ENCODE assay signal across 8 cellular contexts in genomic region chr1:1574721-1575537, GRCh38. TPM values are rescaled to one million over a fixed set of nuclear protein-coding genes. Genes with fewer than 3 reads are reported as not detected.
DNase-seq lines count a peak whose midpoint lies in the region; ATAC-seq, FAIRE-seq and TF ChIP-seq lines count a peak whose summit lies in the region.

TSS of gene SSU72 (minus strand) at chr1:1574863. CDS start at chr1:1574557, 306 bp downstream.

- under 1% methylated on average over 87 of the region's 87 CpGs for WGBS in liver

- peaks cover 38% of the 10 kb centered on the region for H3K36me3 Mint-ChIP-seq in dendritic cell treated with granulocyte-macrophage colony-stimulating factor and Interleukin-4, amounts not matched to agents 40 ng/mL and 50 ng/mL, for 4 days (ENCODE audit: low read depth)

- H3K9me3 Mint-ChIP-seq in dendritic cell treated with granulocyte-macrophage colony-stimulating factor and Interleukin-4, amounts not matched to agents 40 ng/mL and 50 ng/mL, for 4 days, result no peaks in the 10 kb centered on the region

- H3K27me3 ChIP-seq in BE2C (peaks cover 16% of the 10 kb centered on the region), liver (ENCODE audit: control insufficient read depth in 4 of 4, insufficient read depth in 4 of 4, low read length in 3 of 4) (no peaks in the 10 kb centered on the region)

- H3K4me3 ChIP-seq in BE2C (ENCODE audit: low read depth, low read length), result peak within 1 kb of the TSS; percentile 99
- H3K4me3 ChIP-seq in liver (ENCODE audit: low read depth in 1 of 3, low read length in 3 of 3), result peak within 1 kb of the TSS; percentile 96 to 99 (median 97)

- peaks cover 27% of the 10 kb centered on the region for H3K4me1 Mint-ChIP-seq in dendritic cell treated with granulocyte-macrophage colony-stimulating factor and Interleukin-4, amounts not matched to agents 40 ng/mL and 50 ng/mL, for 4 days (ENCODE audit: low read depth)

- peaks cover 13% of the 10 kb centered on the region for H3K36me3 ChIP-seq in BE2C
- H3K36me3 ChIP-seq in liver (ENCODE audit: control insufficient read depth in 4 of 4, insufficient read depth in 3 of 4, low read depth in 1 of 4, low read length in 3 of 4), result peaks cover 1 to 5% (median 3%) of the 10 kb centered on the region in 4 donors

- H3K27ac ChIP-seq in liver (ENCODE audit: low read depth in 1 of 2, low read length in 2 of 2), result peak within 1 kb of the TSS; percentile 95 to 99

- peak; percentile 95 for FAIRE-seq in GM19239 (lab: Jason Lieb, UNC)

- intact Hi-C loops in dendritic cell treated with granulocyte-macrophage colony-stimulating factor and Interleukin-4, amounts not matched to agents 40 ng/mL and 50 ng/mL, for 4 days (cut with micrococcal nuclease), result loop anchor here (1.0 kb wide), 1 partner anchor 40 kb away; the partner anchor contains the start of gene MIB2

- H3K4me1 ChIP-seq in BE2C (peaks cover 5% of the 10 kb centered on the region; the same call in 1 of the 2 replicates), liver (ENCODE audit: control insufficient read depth in 4 of 4, insufficient read depth in 4 of 4, low read length in 3 of 4) (peaks cover 4 to 35% (median 22%) of the 10 kb centered on the region in 4 donors)

- TF ChIP-seq CTCF in BE2C (IDR thresholded peaks at IDR 0.05; ENCODE audit: low read depth, low read length), result no peak
- no peak for TF ChIP-seq CTCF in liver (IDR thresholded peaks at IDR 0.05; ENCODE audit: low read depth, low read length, missing input control)

- H3K4me3 Mint-ChIP-seq in dendritic cell treated with granulocyte-macrophage colony-stimulating factor and Interleukin-4, amounts not matched to agents 40 ng/mL and 50 ng/mL, for 4 days, result peak within 1 kb of the TSS; percentile 93

- peak; percentile 82 for ATAC-seq in HG03442 (IDR thresholded peaks at IDR 0.05; ENCODE audit: unreplicated experiment)

- peak within 1 kb of the TSS; percentile 93 to 97 for H3K9ac ChIP-seq in liver (ENCODE audit: low read depth in 1 of 2, low read length in 2 of 2)

- TF ChIP-seq RAD21 in liver (IDR thresholded peaks at IDR 0.05), result peak in 1 of 2 donors; percentile 24

- H3K9me3 ChIP-seq in BE2C (no peaks in the 10 kb centered on the region), liver (ENCODE audit: control insufficient read depth in 4 of 4, low read length in 3 of 4) (no peaks in the 10 kb centered on the region)

- DNase-seq in BE2C (peak; percentile 96), GM19239 (ENCODE audit: insufficient read length, low spot score) (peak; percentile 98), NCI-H526 treated with DMSO at 0.1 percent for 48 hours (lab: John Stamatoyannopoulos, UW) (peak; percentile 79)
- DNase-seq in activated CD4-positive, alpha-beta T cell treated with anti-CD3 and anti-CD28 coated beads, Interleukin-2, amount 50 U/mL, for 1 hour, result peak; percentile 93
- DNase-seq in stimulated activated CD4-positive, alpha-beta T cell treated with anti-CD3 and anti-CD28 coated beads, Interleukin-4, amount 100 ng/mL, for 1 hour, result peak; percentile 93

- H3K27ac Mint-ChIP-seq in dendritic cell treated with granulocyte-macrophage colony-stimulating factor and Interleukin-4, amounts not matched to agents 40 ng/mL and 50 ng/mL, for 4 days, result peak within 1 kb of the TSS; percentile 98

- peaks cover 17% of the 10 kb centered on the region for H3K27me3 Mint-ChIP-seq in dendritic cell treated with granulocyte-macrophage colony-stimulating factor and Interleukin-4, amounts not matched to agents 40 ng/mL and 50 ng/mL, for 4 days

TF ChIP-seq in liver, 16 proteins besides CTCF, POLR2A, EP300 and RAD21:
- TF ChIP-seq YY1 (IDR thresholded peaks at IDR 0.05), result peak; percentile 75
- peak; percentile 41 for TF ChIP-seq SP1 (IDR thresholded peaks at IDR 0.05)
- TF ChIP-seq ZBTB33 (IDR thresholded peaks at IDR 0.05), result peak; percentile 37
- peak in 1 of 2 donors; percentile 81 for TF ChIP-seq GABPA (IDR thresholded peaks at IDR 0.05 in 1 of 2, conservative IDR thresholded peaks at IDR 0.05 in 1 of 2)
- peak; percentile 16 for TF ChIP-seq TAF1 (conservative IDR thresholded peaks at IDR 0.05)
- TF ChIP-seq HNF4A (conservative IDR thresholded peaks at IDR 0.05), result no peak
- no peak for TF ChIP-seq MAX (IDR thresholded peaks at IDR 0.05)
- peak in 1 of 2 donors; percentile 27 for TF ChIP-seq EGR1 (IDR thresholded peaks at IDR 0.05; ENCODE audit: low read depth in 2 of 2)

RNA-seq across cellular contexts. Expression of gene SSU72, which starts in this region (rescaled TPM):
- polyA plus RNA-seq in BE2C (2012; ENCODE audit: insufficient read depth, insufficient read length, low read depth), result 249 TPM
- total RNA-seq in liver, result 10 to 100 TPM; 35.4 to 40.4 TPM
- 10 to 100 TPM; 48.2 to 57.4 TPM for polyA plus RNA-seq in liver

Comparison
In these comparisons a context has a peak if more than half of its experiments do, and no peak if none do; other contexts are left out.
1. Peak in every context shown above with its lines: DNase-seq, ATAC-seq, H3K4me3 ChIP-seq and H3K27ac ChIP-seq.